In genomic region chr9:37037137-37037743, GRCh38 we compare ENCODE assay signal across 9 cellular contexts. TPM values are rescaled to one million over a fixed set of nuclear protein-coding genes. Genes with fewer than 3 reads are reported as not detected.
DNase-seq lines count a peak whose midpoint lies in the region; ATAC-seq and TF ChIP-seq lines count a peak whose summit lies in the region.
"Had no signal": no experiment of that assay in that cellular context is flagged by ENCODE, and none has a peak within 500 bp of the region (broad histone marks: within the 10 kb centered on the region; RNA-seq: fewer than 3 reads in every experiment).

No MANE protein-coding gene starts in this region.

- intact Hi-C loops in CD8-positive, alpha-beta T cell (cut with DNase I, micrococcal nuclease) = loop anchor here (1.0 to 2.0 kb wide), 2 partner anchors 42 kb away; no protein-coding TSS in a partner anchor
- intact Hi-C loops in activated T-helper 2 cell treated with anti-CD3 and anti-CD28 coated beads, Interferon-gamma antibody, Interleukin-2, Interleukin-4, amounts not matched to agents 10 μg/mL and 5 μg/mL and 100 μg/mL, durations not matched to agents 14 hours and 24 hours and 36 hours (cut with micrococcal nuclease) = loop anchor here (1.0 kb wide), 1 partner anchor 10 kb away; no protein-coding TSS in a partner anchor

- peaks cover 60% of the 10 kb centered on the region for H3K27me3 ChIP-seq in CD8-positive, alpha-beta T cell (ENCODE audit: insufficient read depth, low read length)

- TF ChIP-seq CTCF in CD8-positive, alpha-beta T cell (IDR thresholded peaks at IDR 0.05) = no peak

- POLR2A ChIA-PET in CD8-positive, alpha-beta T cell (lab: Charles Lee) = interaction anchor here (0.7 kb wide), 1 partner anchor 11 kb away, joined by 3 read pairs; no protein-coding TSS in a partner anchor

- H3K4me3 ChIP-seq in CD8-positive, alpha-beta T cell (ENCODE audit: low read depth, low read length) = peak overlapping the region; percentile 41
- H3K4me3 ChIP-seq: K562 had no signal

- H3K27ac ChIP-seq in CD8-positive, alpha-beta T cell (ENCODE audit: low read depth, low read length) = no peak overlapping the region

- peaks cover 33% of the 10 kb centered on the region for H3K4me1 Mint-ChIP-seq in CD8-positive, alpha-beta T cell (ENCODE audit: low read depth)
- H3K4me1 Mint-ChIP-seq in activated T-helper 2 cell treated with anti-CD3 and anti-CD28 coated beads, Interferon-gamma antibody, Interleukin-2, Interleukin-4, amounts not matched to agents 10 μg/mL and 5 μg/mL and 100 μg/mL, durations not matched to agents 14 hours and 24 hours and 36 hours (ENCODE audit: low read depth) = peaks cover 22% of the 10 kb centered on the region
- peaks cover 43% of the 10 kb centered on the region for H3K4me1 Mint-ChIP-seq in stimulated activated memory B cell treated with anti-CD40 and anti-IgM and Interleukin-4, amounts not matched to agents 10 μg/mL and 1 μg/mL and 100 μg/mL, for 72 hours

- H3K36me3 Mint-ChIP-seq in CD8-positive, alpha-beta T cell = peaks cover 2% of the 10 kb centered on the region
- H3K36me3 Mint-ChIP-seq in activated T-helper 2 cell treated with anti-CD3 and anti-CD28 coated beads, Interferon-gamma antibody, Interleukin-2, Interleukin-4, amounts not matched to agents 10 μg/mL and 5 μg/mL and 100 μg/mL, durations not matched to agents 14 hours and 24 hours and 36 hours (ENCODE audit: low read depth) = peaks cover 4% of the 10 kb centered on the region
- H3K36me3 Mint-ChIP-seq in stimulated activated memory B cell treated with anti-CD40 and anti-IgM and Interleukin-4, amounts not matched to agents 10 μg/mL and 1 μg/mL and 100 μg/mL, for 72 hours = peaks cover 12% of the 10 kb centered on the region

- H3K4me3 Mint-ChIP-seq in CD8-positive, alpha-beta T cell = peak overlapping the region; percentile 91
- peak overlapping the region; percentile 73 for H3K4me3 Mint-ChIP-seq in activated T-helper 2 cell treated with anti-CD3 and anti-CD28 coated beads, Interferon-gamma antibody, Interleukin-2, Interleukin-4, amounts not matched to agents 10 μg/mL and 5 μg/mL and 100 μg/mL, durations not matched to agents 14 hours and 24 hours and 36 hours (ENCODE audit: low read depth)
- peak overlapping the region; percentile 92 for H3K4me3 Mint-ChIP-seq in stimulated activated memory B cell treated with anti-CD40 and anti-IgM and Interleukin-4, amounts not matched to agents 10 μg/mL and 1 μg/mL and 100 μg/mL, for 72 hours

- ATAC-seq in CD8-positive, alpha-beta T cell = peak; percentile 43
- peak; percentile 21 for ATAC-seq in HG02642 (IDR thresholded peaks at IDR 0.05; ENCODE audit: poor library complexity, unreplicated experiment)
- peak; percentile 43 for ATAC-seq in stimulated activated memory B cell treated with anti-CD40 and anti-IgM and Interleukin-4, amounts not matched to agents 10 μg/mL and 1 μg/mL and 100 μg/mL, for 72 hours
- ATAC-seq in HG03108 (IDR thresholded peaks at IDR 0.05; ENCODE audit: unreplicated experiment) = no peak
- ATAC-seq: K562 had no signal

- peaks cover 76% of the 10 kb centered on the region for H3K27me3 Mint-ChIP-seq in CD8-positive, alpha-beta T cell (ENCODE audit: low read depth)
- H3K27me3 Mint-ChIP-seq in activated T-helper 2 cell treated with anti-CD3 and anti-CD28 coated beads, Interferon-gamma antibody, Interleukin-2, Interleukin-4, amounts not matched to agents 10 μg/mL and 5 μg/mL and 100 μg/mL, durations not matched to agents 14 hours and 24 hours and 36 hours (ENCODE audit: low read depth) = peaks cover 85% of the 10 kb centered on the region
- H3K27me3 Mint-ChIP-seq in stimulated activated memory B cell treated with anti-CD40 and anti-IgM and Interleukin-4, amounts not matched to agents 10 μg/mL and 1 μg/mL and 100 μg/mL, for 72 hours = no peaks in the 10 kb centered on the region

- peaks cover 48% of the 10 kb centered on the region for H3K4me1 ChIP-seq in CD8-positive, alpha-beta T cell (ENCODE audit: insufficient read depth, low read length)

- no peaks in the 10 kb centered on the region for H3K9me3 ChIP-seq in CD8-positive, alpha-beta T cell (ENCODE audit: low read length)

- no peak for DNase-seq in CD8-positive, alpha-beta T cell
- DNase-seq in activated T-helper 2 cell treated with anti-CD3 and anti-CD28 coated beads, Interferon-gamma antibody, Interleukin-2, Interleukin-4, amounts not matched to agents 10 μg/mL and 5 μg/mL and 100 μg/mL, durations not matched to agents 14 hours and 24 hours and 36 hours (ENCODE audit: low spot score) = peak; percentile 12
- DNase-seq in iPS-NIHi11 (ENCODE audit: low spot score) (peak; percentile 27), OCI-M2 (lab: John Stamatoyannopoulos, UW; ENCODE audit: unreplicated experiment) (no peak), mucosa of gallbladder (ENCODE audit: low spot score) (no peak)

- CTCF ChIA-PET in CD8-positive, alpha-beta T cell (lab: Charles Lee) = no interaction called here

- peaks cover 2% of the 10 kb centered on the region for H3K9me3 Mint-ChIP-seq in CD8-positive, alpha-beta T cell
- no peaks in the 10 kb centered on the region for H3K9me3 Mint-ChIP-seq in activated T-helper 2 cell treated with anti-CD3 and anti-CD28 coated beads, Interferon-gamma antibody, Interleukin-2, Interleukin-4, amounts not matched to agents 10 μg/mL and 5 μg/mL and 100 μg/mL, durations not matched to agents 14 hours and 24 hours and 36 hours
- H3K9me3 Mint-ChIP-seq in stimulated activated memory B cell treated with anti-CD40 and anti-IgM and Interleukin-4, amounts not matched to agents 10 μg/mL and 1 μg/mL and 100 μg/mL, for 72 hours = no peaks in the 10 kb centered on the region

- no peaks in the 10 kb centered on the region for H3K36me3 ChIP-seq in CD8-positive, alpha-beta T cell (ENCODE audit: insufficient read depth, low read length)

- H3K27ac Mint-ChIP-seq in CD8-positive, alpha-beta T cell = no peak overlapping the region
- peak overlapping the region; percentile 33 for H3K27ac Mint-ChIP-seq in activated T-helper 2 cell treated with anti-CD3 and anti-CD28 coated beads, Interferon-gamma antibody, Interleukin-2, Interleukin-4, amounts not matched to agents 10 μg/mL and 5 μg/mL and 100 μg/mL, durations not matched to agents 14 hours and 24 hours and 36 hours
- peak overlapping the region; percentile 96 for H3K27ac Mint-ChIP-seq in stimulated activated memory B cell treated with anti-CD40 and anti-IgM and Interleukin-4, amounts not matched to agents 10 μg/mL and 1 μg/mL and 100 μg/mL, for 72 hours

RNA-seq across cellular contexts. Expression of gene PAX5, which starts 3.2 kb away (rescaled TPM):
- total RNA-seq in CD8-positive, alpha-beta T cell = 1 to 10 TPM; 1.9 to 2.3 TPM
- 0.11 and 0.34 TPM in 2 replicates for total RNA-seq in activated T-helper 2 cell treated with anti-CD3 and anti-CD28 coated beads, Interferon-gamma antibody, Interleukin-2, Interleukin-4, amounts not matched to agents 10 μg/mL and 5 μg/mL and 100 μg/mL, durations not matched to agents 14 hours and 24 hours and 36 hours
- 0.12 TPM for total RNA-seq in mucosa of gallbladder

Comparison
In these comparisons a context has a peak if more than half of its experiments do, and no peak if none do; other contexts are left out.
1. DNase-seq: peak in activated T-helper 2 cell treated with anti-CD3 and anti-CD28 coated beads, Interferon-gamma antibody, Interleukin-2, Interleukin-4, amounts not matched to agents 10 μg/mL and 5 μg/mL and 100 μg/mL, durations not matched to agents 14 hours and 24 hours and 36 hours (single experiment) and iPS-NIHi11 (single experiment); none in CD8-positive, alpha-beta T cell (0 of 7), OCI-M2 (single experiment) and mucosa of gallbladder (single experiment).
2. Peak in every context shown above with its lines, with median percentiles within 50 percentile points of each other: H3K4me3 Mint-ChIP-seq.